In genomic region chr4:10299601-10300000, GRCh38 we compare ENCODE assay signal across 17 cellular contexts.
DNase-seq lines count a peak whose midpoint lies in the region; ATAC-seq, FAIRE-seq and TF ChIP-seq lines count a peak whose summit lies in the region.
"Had no signal": no experiment of that assay in that cellular context is flagged by ENCODE, and none has a peak within 500 bp of the region (broad histone marks: within the 10 kb centered on the region; RNA-seq: fewer than 3 reads in every experiment).

No MANE protein-coding gene starts in this region.

- no peak overlapping the region for H3K9ac ChIP-seq in trophoblast cell (ENCODE audit: low read length)
- H3K9ac ChIP-seq: BLaER1 had no signal

- no peak for ATAC-seq in sciatic nerve

- no peak overlapping the region for H4K12ac ChIP-seq in trophoblast cell (ENCODE audit: low read depth, low read length)

- no peak overlapping the region for H2BK120ac ChIP-seq in trophoblast cell (ENCODE audit: insufficient read depth, low read length, poor library complexity)

- H2BK12ac ChIP-seq in trophoblast cell (ENCODE audit: low read length) = peak overlapping the region; percentile 12

- no CpG with 5 or more reads among the region's 3 CpGs for WGBS in trophoblast cell (ENCODE audit: extremely low coverage, insufficient coverage, insufficient read length)

- H3K9me3 ChIP-seq in trophoblast cell (ENCODE audit: insufficient read depth, low read depth, low read length) = no peaks in the 10 kb centered on the region
- H3K9me3 ChIP-seq: BLaER1, MG63 had no signal

- no peak overlapping the region for H4K8ac ChIP-seq in trophoblast cell (ENCODE audit: low read depth, low read length)

- H3K18ac ChIP-seq in trophoblast cell (ENCODE audit: low read length) = no peak overlapping the region

- H3K36me3 ChIP-seq in bronchial epithelial cell (ENCODE audit: control insufficient read depth, insufficient read depth, low read length) (no peaks in the 10 kb centered on the region), trophoblast cell (ENCODE audit: control insufficient read depth in 1 of 2, insufficient read depth in 2 of 2, low read length in 2 of 2) (no peaks in the 10 kb centered on the region)
- H3K36me3 ChIP-seq: BLaER1, MG63 had no signal

- peak overlapping the region; percentile 51 for H3K27ac ChIP-seq in trophoblast cell (ENCODE audit: low read depth, low read length)
- H3K27ac ChIP-seq: BLaER1 had no signal

- peaks cover 22% of the 10 kb centered on the region for H3K79me1 ChIP-seq in trophoblast cell (ENCODE audit: low read length)

- H3K27me3 ChIP-seq in bronchial epithelial cell (ENCODE audit: control insufficient read depth, insufficient read depth, low read length) = no peaks in the 10 kb centered on the region
- H3K27me3 ChIP-seq in trophoblast cell (ENCODE audit: insufficient read depth, low read length) = no peaks in the 10 kb centered on the region
- H3K27me3 ChIP-seq: BLaER1, MG63 had no signal

- intact Hi-C loops in sciatic nerve (cut with DNase I) = no loop called here

- H3K4me3 ChIP-seq in bronchial epithelial cell (ENCODE audit: low read depth, low read length) (no peak overlapping the region), trophoblast cell (ENCODE audit: low read depth, low read length) (no peak overlapping the region)
- H3K4me3 ChIP-seq: BLaER1, MG63 had no signal

- H3K4me1 ChIP-seq in trophoblast cell (ENCODE audit: control insufficient read depth in 1 of 2, insufficient read depth in 2 of 2, low read length in 2 of 2) = peaks cover 6 to 25% of the 10 kb centered on the region in 2 experiments
- H3K4me1 ChIP-seq: BLaER1 had no signal

- no peaks in the 10 kb centered on the region for H3K79me2 ChIP-seq in trophoblast cell (ENCODE audit: control insufficient read depth, insufficient read depth, low read length, poor library complexity)

- H2BK5ac ChIP-seq in trophoblast cell (ENCODE audit: low read depth, low read length, poor library complexity) = no peak overlapping the region

- H4K91ac ChIP-seq in trophoblast cell (ENCODE audit: low read depth, low read length) = peak overlapping the region; percentile 60

- H2AK5ac ChIP-seq in trophoblast cell (ENCODE audit: low read length) = no peak overlapping the region

- DNase-seq in EL (peak; percentile 73), HT1080 (ENCODE audit: low read depth) (peak; percentile 63), bronchial epithelial cell (ENCODE audit: low read depth) (peak; percentile 53), trophoblast cell (peak; percentile 42 to 83), mucosa of gallbladder (ENCODE audit: low spot score) (no peak), SKM-1 (lab: John Stamatoyannopoulos, UW; ENCODE audit: unreplicated experiment) (no peak), sciatic nerve (ENCODE audit: low spot score) (no peak)
- DNase-seq: CD8-positive, alpha-beta memory T cell; KG1; MG63; NCI-H1092 treated with DMSO at 0.1 percent for 48 hours; NCI-H1694 treated with DMSO at 0.1 percent for 48 hours; NCI-H69; NK-92 treated with Interleukin-12 subunit alpha and Interleukin-12 subunit beta, amount 100 ng/mL, for 24 hours; OCI-M1 had no signal

- no peak overlapping the region for H3K4ac ChIP-seq in trophoblast cell (ENCODE audit: low read depth, low read length)

- H2AFZ ChIP-seq in trophoblast cell (ENCODE audit: insufficient read depth, low read length, poor library complexity) = no peak overlapping the region

- no peak overlapping the region for H3K4me2 ChIP-seq in trophoblast cell (ENCODE audit: low read length)
- H3K4me2 ChIP-seq: BLaER1 had no signal

- H3K23ac ChIP-seq in trophoblast cell (ENCODE audit: low read length) = no peak overlapping the region

- H3K14ac ChIP-seq in trophoblast cell (ENCODE audit: low read length) = no peak overlapping the region

- no peak for TF ChIP-seq CTCF in bronchial epithelial cell (IDR thresholded peaks at IDR 0.05; ENCODE audit: insufficient read depth, low read length, severe bottlenecking)

- no peak for FAIRE-seq in bronchial epithelial cell (lab: Jason Lieb, UNC)
- FAIRE-seq: GM12891 had no signal

Comparison
In these comparisons a context has a peak if more than half of its experiments do, and no peak if none do; other contexts are left out.
1. DNase-seq: peak in EL (single experiment), HT1080 (single experiment), bronchial epithelial cell (single experiment) and trophoblast cell (2 of 2); none in mucosa of gallbladder (single experiment), SKM-1 (single experiment) and sciatic nerve (single experiment).